In genomic region chr18:64405161-64405560, GRCh38 we compare ENCODE assay signal across 31 cellular contexts.
DNase-seq lines count a peak whose midpoint lies in the region; ATAC-seq, FAIRE-seq and TF ChIP-seq lines count a peak whose summit lies in the region.
"Had no signal": no experiment of that assay in that cellular context is flagged by ENCODE, and none has a peak within 500 bp of the region (broad histone marks: within the 10 kb centered on the region; RNA-seq: fewer than 3 reads in every experiment).

No MANE protein-coding gene starts in this region.

- H3K9me1 ChIP-seq in endothelial cell of umbilical vein (replicated peaks; ENCODE audit: control insufficient read depth, extremely low read depth, insufficient read depth, low read length), result no peaks in the 10 kb centered on the region

- H3K27ac ChIP-seq in SJCRH30 (peak overlapping the region; percentile 46), endothelial cell of umbilical vein (ENCODE audit: insufficient read depth, low read depth, low read length) (peak overlapping the region; percentile 76)
- H3K27ac ChIP-seq: A549, parathyroid adenoma, Peyer's patch, thoracic aorta had no signal

- FAIRE-seq in endothelial cell of umbilical vein (lab: Jason Lieb, UNC), result no peak
- FAIRE-seq: A549 had no signal

- TF ChIP-seq POLR2A in endothelial cell of umbilical vein (IDR thresholded peaks at IDR 0.05; ENCODE audit: low read depth, low read length), result no peak

- peak overlapping the region; percentile 38 for H2AFZ ChIP-seq in endothelial cell of umbilical vein (ENCODE audit: low read depth, low read length)
- H2AFZ ChIP-seq: parathyroid adenoma had no signal

- BruUV-seq in endothelial cell of umbilical vein (replicated peaks; lab: Mats Ljungman, UMichigan), result no TSS peak

- ATAC-seq in HG03565 (IDR thresholded peaks at IDR 0.05; ENCODE audit: unreplicated experiment) (no peak), GM18873 (IDR thresholded peaks at IDR 0.05; ENCODE audit: low FRiP score, unreplicated experiment) (no peak), left colon (no peak)
- ATAC-seq: A549; left cardiac atrium; stimulated activated naive CD8-positive, alpha-beta T cell treated with anti-CD3 and anti-CD28 coated beads, Interleukin-15, amount 100 ng/mL, for 72 hours had no signal

- H3K79me2 ChIP-seq in endothelial cell of umbilical vein (ENCODE audit: control insufficient read depth, insufficient read depth, low read length), result no peaks in the 10 kb centered on the region
- H3K79me2 ChIP-seq: parathyroid adenoma had no signal

- POLR2A ChIA-PET in endothelial cell of umbilical vein (lab: Charles Lee), result no interaction called here

- H4K20me1 ChIP-seq in endothelial cell of umbilical vein (replicated peaks; ENCODE audit: control insufficient read depth, extremely low read depth, insufficient read depth, low read length), result no peaks in the 10 kb centered on the region

- H3K27me3 ChIP-seq in SJCRH30 (no peaks in the 10 kb centered on the region), endothelial cell of umbilical vein (ENCODE audit: control insufficient read depth in 2 of 2, insufficient read depth in 2 of 2, low read length in 2 of 2) (no peaks in the 10 kb centered on the region)
- H3K27me3 ChIP-seq: Peyer's patch had no signal

- TF ChIP-seq CTCF in endothelial cell of umbilical vein (IDR thresholded peaks at IDR 0.05; ENCODE audit: extremely low read depth in 1 of 2, insufficient read depth in 1 of 2, low read depth in 1 of 2, low read length in 2 of 2), result no peak

- intact Hi-C loops in endothelial cell of umbilical vein (cut with micrococcal nuclease), result loop anchor here (1.0 to 5.0 kb wide), 5 partner anchors 40 to 366 kb away; no protein-coding TSS in a partner anchor
- intact Hi-C loops in left colon (cut with DNase I, micrococcal nuclease), result no loop called here

- H3K9me3 ChIP-seq in SJCRH30 (replicated peaks) (no peaks in the 10 kb centered on the region), endothelial cell of umbilical vein (replicated peaks; ENCODE audit: control insufficient read depth, insufficient read depth, low read length) (no peaks in the 10 kb centered on the region)
- H3K9me3 ChIP-seq: A549, Peyer's patch, thoracic aorta had no signal

- H3K9ac ChIP-seq in endothelial cell of umbilical vein (replicated peaks; ENCODE audit: extremely low read depth, insufficient read depth, low read length), result peak overlapping the region; percentile 12
- H3K9ac ChIP-seq: parathyroid adenoma had no signal

- H3K4me3 ChIP-seq in SJCRH30 (no peak overlapping the region; the same call in 1 of the 2 replicates), endothelial cell of umbilical vein (replicated peaks in 1 of 3; ENCODE audit: insufficient read depth in 1 of 3, low read depth in 1 of 3, low read length in 3 of 3) (no peak overlapping the region)
- H3K4me3 ChIP-seq: A549, Peyer's patch, thoracic aorta had no signal

- CTCF ChIA-PET in endothelial cell of umbilical vein (lab: Charles Lee), result interaction anchor here (1.1 kb wide), 1 partner anchor 10 kb away, joined by 3 read pairs; no protein-coding TSS in a partner anchor

- dilution Hi-C loops in endothelial cell of umbilical vein (cut with MboI; ENCODE audit: extremely low pct_ligation_motif_present, low sequenced_read_pairs), result no loop called here

- H3K4me1 ChIP-seq in SJCRH30 (peaks cover 7% of the 10 kb centered on the region), endothelial cell of umbilical vein (ENCODE audit: control insufficient read depth, extremely low read depth, insufficient read depth, low read length) (peaks cover 3% of the 10 kb centered on the region)
- H3K4me1 ChIP-seq: A549, parathyroid adenoma, Peyer's patch had no signal

- H3K36me3 ChIP-seq in SJCRH30 (no peaks in the 10 kb centered on the region), endothelial cell of umbilical vein (ENCODE audit: control insufficient read depth in 2 of 2, extremely low read depth in 1 of 2, insufficient read depth in 2 of 2, low read length in 2 of 2) (no peaks in the 10 kb centered on the region)
- H3K36me3 ChIP-seq: Peyer's patch, thoracic aorta had no signal

- DNase-seq in HS-5 (ENCODE audit: low read depth), result peak; percentile 60
- DNase-seq in SJCRH30, result peak in 1 of 2 experiments; percentile 32
- DNase-seq in endothelial cell of umbilical vein (ENCODE audit: low read depth, low spot score), result peak; percentile 52
- DNase-seq in non-pigmented ciliary epithelial cell (ENCODE audit: low read depth), result peak; percentile 17
- no peak for DNase-seq in activated CD4-positive, alpha-beta T cell treated with anti-CD3 and anti-CD28 coated beads, Interleukin-2, amount 50 U/mL, for 4 hours
- no peak for DNase-seq in left colon
- DNase-seq: activated effector memory CD4-positive, alpha-beta T cell treated with anti-CD3 and anti-CD28 coated beads, Interleukin-2, amount 50 U/mL, for 16 hours; activated T-cell treated with anti-CD3 and anti-CD28 coated beads, Interleukin-2, amount 50 U/mL, for 1 hour; AML-193; anterior cingulate cortex; caudate nucleus; CD4-positive, CD25-positive, alpha-beta regulatory T cell; DND-41; GOT3; hypothalamus; KBM-7; left cardiac atrium; NCI-H1092 treated with DMSO at 0.1 percent for 48 hours; NCI-H187 treated with DMSO at 0.1 percent for 48 hours; NCI-H2227 treated with DMSO at 0.1 percent for 48 hours; NCI-H526 treated with DMSO at 0.1 percent for 48 hours; Peyer's patch; retina; SIG-M5; stimulated activated CD8-positive, alpha-beta memory T cell treated with anti-CD3 and anti-CD28 coated beads, Interleukin-4, amount 100 ng/mL, for 48 hours; stimulated activated naive CD8-positive, alpha-beta T cell treated with anti-CD3 and anti-CD28 coated beads, Interleukin-15, amount 100 ng/mL, for 72 hours had no signal

- H3K4me2 ChIP-seq in endothelial cell of umbilical vein (ENCODE audit: insufficient read depth, low read length), result no peak overlapping the region
- H3K4me2 ChIP-seq: A549 had no signal

TF ChIP-seq in endothelial cell of umbilical vein, 7 proteins besides CTCF, POLR2A, EP300 and RAD21:
- TF ChIP-seq JUN (IDR thresholded peaks at IDR 0.05; ENCODE audit: borderline replicate concordance, insufficient read depth, insufficient read length, low read depth) (peak; percentile 78), MYC (IDR thresholded peaks at IDR 0.05; ENCODE audit: low read depth, low read length) (no peak)

Comparison
In these comparisons a context has a peak if more than half of its experiments do, and no peak if none do; other contexts are left out.
1. DNase-seq: peak in HS-5 (single experiment), endothelial cell of umbilical vein (single experiment) and non-pigmented ciliary epithelial cell (single experiment); none in activated CD4-positive, alpha-beta T cell treated with anti-CD3 and anti-CD28 coated beads, Interleukin-2, amount 50 U/mL, for 4 hours (0 of 2) and left colon (0 of 2).